8 cellular contexts compared by ENCODE assay signal in the genomic region with DNA sequence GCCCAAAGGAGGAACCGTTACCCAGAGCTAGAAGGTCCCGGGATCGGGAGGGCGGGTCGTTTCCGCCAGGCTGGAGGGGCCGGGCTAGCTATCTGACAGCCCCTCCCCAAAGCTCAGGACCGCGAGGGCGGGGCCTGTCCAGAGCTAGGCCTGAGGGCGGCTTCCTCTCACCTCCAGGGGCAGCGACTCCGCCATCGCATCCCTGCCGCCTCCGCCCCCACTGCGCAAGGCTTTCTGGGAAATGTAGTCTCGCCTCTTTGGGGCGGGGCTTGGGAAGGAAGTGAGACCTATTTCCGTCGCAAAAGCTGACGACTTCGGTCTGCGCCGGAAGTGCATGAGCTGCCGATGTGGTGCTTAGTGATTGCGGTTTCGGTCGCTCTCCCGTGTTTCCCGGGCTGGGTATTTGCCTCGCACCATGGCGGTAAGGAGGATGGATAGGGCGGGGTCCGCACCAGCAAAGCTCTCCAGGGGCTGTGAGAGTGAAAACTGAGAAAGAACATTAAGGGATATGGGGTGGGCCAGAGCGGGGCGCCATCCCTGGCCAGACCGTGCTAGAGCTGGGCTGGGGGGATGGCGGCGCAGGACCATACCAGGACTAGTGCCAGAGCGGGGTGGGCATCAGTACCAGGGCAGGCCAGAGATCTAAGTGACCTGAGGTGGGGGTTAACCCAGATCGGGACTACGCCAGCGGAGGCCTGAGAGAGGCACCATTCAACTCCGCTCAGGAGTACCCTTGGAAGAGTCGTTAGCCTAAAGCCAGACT. TPM values are rescaled to one million over a fixed set of nuclear protein-coding genes. Genes with fewer than 3 reads are reported as not detected.
DNase-seq lines count a peak whose midpoint lies in the region; ATAC-seq and TF ChIP-seq lines count a peak whose summit lies in the region.

A gene (plus strand): TSS at position 327 of the 763 bp plus-strand sequence. CDS start 89 bp downstream, at position 416.

- peaks cover 9% of the 10 kb centered on the region; the same call in 1 of the 2 replicates for H3K36me3 ChIP-seq in GM23338 (ENCODE audit: insufficient read depth)

- H3K79me2 ChIP-seq in GM23338 (replicated peaks; ENCODE audit: insufficient read depth): peaks cover 11% of the 10 kb centered on the region

- TF ChIP-seq CTCF in GM23338 (conservative IDR thresholded peaks at IDR 0.05; ENCODE audit: low read depth in 2 of 2): peak; percentile 15 to 39; a peak in 2 of 4 replicates
- peak; percentile 17; the same call in 1 of the 2 replicates for TF ChIP-seq CTCF in LNCaP clone FGC (IDR thresholded peaks at IDR 0.05; ENCODE audit: control insufficient read depth, extremely low read depth, insufficient read depth)
- 0 out of 2 replicates have a peak, but pooled peaks have one; percentile 9 for TF ChIP-seq CTCF in RWPE1 (conservative IDR thresholded peaks at IDR 0.05; ENCODE audit: low read depth)
- TF ChIP-seq CTCF in fibroblast of mammary gland (conservative IDR thresholded peaks at IDR 0.05; ENCODE audit: control insufficient read depth, insufficient read depth, low read depth, low read length): no peak

- peak within 1 kb of the TSS; percentile 70 for H2AFZ ChIP-seq in GM23338

- H3K27ac Mint-ChIP-seq in GM23338: peak within 1 kb of the TSS; percentile 95
- peak within 1 kb of the TSS; percentile 99 for H3K27ac Mint-ChIP-seq in activated T-helper 17 cell treated with anti-CD3 and anti-CD28 coated beads, Interleukin-2, amount 50 U/mL, for 72 hours
- peak within 1 kb of the TSS; percentile 93 to 99 (median 99) for H3K27ac Mint-ChIP-seq in naive thymus-derived CD8-positive, alpha-beta T cell

- DNase-seq in Daoy (ENCODE audit: low read depth): peak; percentile 99
- DNase-seq in GM23338 (ENCODE audit: low spot score): peak; percentile 100
- DNase-seq in LNCaP clone FGC (ENCODE audit: low read depth): peak; percentile 95
- DNase-seq in RWPE1 (ENCODE audit: low spot score): peak; percentile 92
- peak; percentile 98 for DNase-seq in fibroblast of mammary gland (ENCODE audit: low read depth)
- peak; percentile 91 to 99 (median 98) for DNase-seq in naive thymus-derived CD8-positive, alpha-beta T cell
- DNase-seq in stimulated activated naive CD4-positive, alpha-beta T cell (lab: John Stamatoyannopoulos, UW): peak; percentile 94 to 98 (median 96)

- peak within 1 kb of the TSS; percentile 93 for H3K4me2 ChIP-seq in GM23338

- CTCF ChIA-PET in RWPE1 (lab: Yijun Ruan, JAX): interaction anchor here (0.9 to 2.5 kb wide), 3 partner anchors 11 to 42 kb away, joined by 3 to 14 read pairs (median 4); a partner anchor contains a TSS

- ATAC-seq in GM23338: peak; percentile 98
- peak; percentile 97 for ATAC-seq in activated T-helper 17 cell treated with anti-CD3 and anti-CD28 coated beads, Interleukin-2, amount 50 U/mL, for 72 hours (replicated peaks)
- ATAC-seq in naive thymus-derived CD8-positive, alpha-beta T cell: peak; percentile 94 to 95

- no peaks in the 10 kb centered on the region for H3K9me3 Mint-ChIP-seq in GM23338
- no peaks in the 10 kb centered on the region for H3K9me3 Mint-ChIP-seq in activated T-helper 17 cell treated with anti-CD3 and anti-CD28 coated beads, Interleukin-2, amount 50 U/mL, for 72 hours
- H3K9me3 Mint-ChIP-seq in naive thymus-derived CD8-positive, alpha-beta T cell: no peaks in the 10 kb centered on the region

- H3K27ac ChIP-seq in GM23338 (ENCODE audit: low read depth) (peak within 1 kb of the TSS; percentile 81; the same call in 1 of the 2 replicates), RWPE1 (peak within 1 kb of the TSS; percentile 74)

- peaks cover 14% of the 10 kb centered on the region for H3K4me1 Mint-ChIP-seq in GM23338
- H3K4me1 Mint-ChIP-seq in activated T-helper 17 cell treated with anti-CD3 and anti-CD28 coated beads, Interleukin-2, amount 50 U/mL, for 72 hours: peaks cover 42% of the 10 kb centered on the region
- H3K4me1 Mint-ChIP-seq in naive thymus-derived CD8-positive, alpha-beta T cell: peaks cover 25 to 53% (median 48%) of the 10 kb centered on the region in 4 donors

- H3F3A ChIP-seq in GM23338 (replicated peaks; ENCODE audit: low read depth): no peaks in the 10 kb centered on the region

- no peaks in the 10 kb centered on the region for H3K27me3 ChIP-seq in GM23338 (ENCODE audit: insufficient read depth)

- H3K9me2 ChIP-seq in GM23338 (ENCODE audit: insufficient read depth): no peaks in the 10 kb centered on the region

- POLR2A ChIA-PET in RWPE1 (lab: Yijun Ruan, JAX; ENCODE audit: low non-redundant PET): interaction anchor here (0.7 to 1.2 kb wide), 2 partner anchors 9 to 19 kb away, joined by 3 to 11 read pairs; no protein-coding TSS in a partner anchor
- POLR2A ChIA-PET in naive thymus-derived CD8-positive, alpha-beta T cell (lab: Charles Lee): interaction anchor here (0.8 to 7.8 kb wide), 16 partner anchors 8 to 198 kb away, joined by 3 to 99 read pairs (median 4); a partner anchor contains a TSS

- H3K27me3 Mint-ChIP-seq in GM23338 (ENCODE audit: insufficient read depth, low read depth, poor library complexity): peaks cover 20% of the 10 kb centered on the region
- H3K27me3 Mint-ChIP-seq in activated T-helper 17 cell treated with anti-CD3 and anti-CD28 coated beads, Interleukin-2, amount 50 U/mL, for 72 hours: no peaks in the 10 kb centered on the region
- no peaks in the 10 kb centered on the region for H3K27me3 Mint-ChIP-seq in naive thymus-derived CD8-positive, alpha-beta T cell

- H3K4me3 ChIP-seq in GM23338 (peak within 1 kb of the TSS; percentile 86), LNCaP clone FGC (ENCODE audit: low read depth, low read length) (peak within 1 kb of the TSS; percentile 100), fibroblast of mammary gland (ENCODE audit: control insufficient read depth, low read depth, low read length) (peak within 1 kb of the TSS; percentile 97)

- peaks cover 45% of the 10 kb centered on the region for H3K36me3 Mint-ChIP-seq in GM23338 (ENCODE audit: low read depth)
- H3K36me3 Mint-ChIP-seq in activated T-helper 17 cell treated with anti-CD3 and anti-CD28 coated beads, Interleukin-2, amount 50 U/mL, for 72 hours (ENCODE audit: low read depth): peaks cover 49% of the 10 kb centered on the region
- peaks cover 0 to 25% (median 0%) of the 10 kb centered on the region in 3 donors for H3K36me3 Mint-ChIP-seq in naive thymus-derived CD8-positive, alpha-beta T cell

- peaks cover 5% of the 10 kb centered on the region; the same call in 1 of the 2 replicates for H4K20me1 ChIP-seq in GM23338 (replicated peaks; ENCODE audit: insufficient read depth)

- H3K4me3 Mint-ChIP-seq in GM23338: peak within 1 kb of the TSS; percentile 97
- H3K4me3 Mint-ChIP-seq in activated T-helper 17 cell treated with anti-CD3 and anti-CD28 coated beads, Interleukin-2, amount 50 U/mL, for 72 hours: peak within 1 kb of the TSS; percentile 98
- H3K4me3 Mint-ChIP-seq in naive thymus-derived CD8-positive, alpha-beta T cell: peak within 1 kb of the TSS; percentile 97 to 100 (median 99)

- H3K4me1 ChIP-seq in GM23338 (ENCODE audit: insufficient read depth): peaks cover 3% of the 10 kb centered on the region; the same call in 1 of the 2 replicates

TF ChIP-seq in GM23338, 12 proteins besides CTCF, POLR2A, EP300 and RAD21 (continues in another document):
- TF ChIP-seq NANOG (IDR thresholded peaks at IDR 0.05; ENCODE audit: borderline replicate concordance): 0 out of 2 replicates have a peak, but pooled peaks have one; percentile 5
- TF ChIP-seq EZH2phosphoT487 (IDR thresholded peaks at IDR 0.05; ENCODE audit: unreplicated experiment): no peak
- TF ChIP-seq STAT1 (IDR thresholded peaks at IDR 0.05; ENCODE audit: unreplicated experiment): no peak
- TF ChIP-seq JUNB (IDR thresholded peaks at IDR 0.05; ENCODE audit: unreplicated experiment): no peak
- TF ChIP-seq EZH2 (IDR thresholded peaks at IDR 0.05; ENCODE audit: low read depth, unreplicated experiment): no peak
- TF ChIP-seq, protein P1, sequence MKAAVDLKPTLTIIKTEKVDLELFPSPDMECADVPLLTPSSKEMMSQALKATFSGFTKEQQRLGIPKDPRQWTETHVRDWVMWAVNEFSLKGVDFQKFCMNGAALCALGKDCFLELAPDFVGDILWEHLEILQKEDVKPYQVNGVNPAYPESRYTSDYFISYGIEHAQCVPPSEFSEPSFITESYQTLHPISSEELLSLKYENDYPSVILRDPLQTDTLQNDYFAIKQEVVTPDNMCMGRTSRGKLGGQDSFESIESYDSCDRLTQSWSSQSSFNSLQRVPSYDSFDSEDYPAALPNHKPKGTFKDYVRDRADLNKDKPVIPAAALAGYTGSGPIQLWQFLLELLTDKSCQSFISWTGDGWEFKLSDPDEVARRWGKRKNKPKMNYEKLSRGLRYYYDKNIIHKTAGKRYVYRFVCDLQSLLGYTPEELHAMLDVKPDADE (IDR thresholded peaks at IDR 0.05): peak; percentile 99
- TF ChIP-seq CREB1 (CRISPR knock-in tag; IDR thresholded peaks at IDR 0.05; ENCODE audit: low read depth): peak; percentile 99

RNA-seq across cellular contexts. Expression of the gene that starts here (rescaled TPM):
- 30.0 and 54.8 TPM in 2 replicates for total RNA-seq in Daoy (2014; rRNA removed; shearing (Covaris generic))
- 18.4 and 23.2 TPM in 2 replicates for total RNA-seq in GM23338 (2014; rRNA removed; shearing (Covaris generic))
- 82.3 and 89.7 TPM in 2 replicates for polyA plus RNA-seq in GM23338 (2016; fragmentation: Nextera tagmentation; extraction: Ambion mirVana)
- 10 to 100 TPM; 31.7 to 39.5 TPM for total RNA-seq in activated T-helper 17 cell treated with anti-CD3 and anti-CD28 coated beads, Interleukin-2, amount 50 U/mL, for 72 hours
- total RNA-seq in naive thymus-derived CD8-positive, alpha-beta T cell: 10 to 100 TPM; 40.0 to 40.2 TPM
- 10 to 100 TPM; 65.3 to 88.4 (median 76.4) TPM for polyA plus RNA-seq in naive thymus-derived CD8-positive, alpha-beta T cell

Comparison
In these comparisons a context has a peak if more than half of its experiments do, and no peak if none do; other contexts are left out.
1. Peak in every context shown above with its lines: DNase-seq, ATAC-seq, H3K4me3 ChIP-seq and H3K27ac ChIP-seq.